ENCODE assay signal across 1 cellular context in the genomic region with DNA sequence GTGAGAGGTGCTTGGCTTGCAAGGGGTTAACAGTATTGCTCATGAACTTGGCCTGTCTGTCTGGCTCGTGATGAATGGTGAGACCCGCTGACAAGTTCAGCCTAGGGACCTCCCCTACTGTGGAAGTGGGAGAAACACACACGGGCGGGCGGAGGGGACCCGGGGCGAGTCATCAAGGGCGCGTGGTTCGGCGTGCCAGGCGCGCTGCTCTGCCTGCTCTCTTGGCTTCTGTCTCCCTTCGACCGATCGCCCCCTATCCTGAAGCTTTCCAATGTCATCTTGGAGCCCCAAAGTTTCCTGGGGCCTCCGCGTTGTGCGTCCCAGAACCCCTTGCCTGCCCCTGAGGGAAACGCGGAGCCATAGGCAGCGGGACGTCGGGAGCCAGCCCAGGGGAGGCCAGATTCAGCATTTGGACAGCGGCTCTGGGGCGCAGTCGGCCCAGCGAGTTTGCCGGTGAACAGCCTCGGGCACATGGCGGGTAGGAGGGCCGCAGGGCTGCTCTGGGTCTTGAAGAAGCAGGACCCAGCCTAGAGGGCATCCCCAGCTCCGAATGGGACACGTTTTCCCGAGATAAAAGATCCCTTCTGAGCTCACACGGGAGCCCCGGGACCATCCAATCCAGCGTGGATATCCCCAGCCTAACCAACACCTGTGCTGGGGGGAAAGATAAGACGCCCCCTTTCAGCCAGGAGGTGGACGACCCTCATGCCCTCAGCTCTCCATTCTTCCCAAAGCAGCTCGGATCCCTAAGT.
TF ChIP-seq lines count a peak whose summit lies in the region.

No MANE protein-coding gene starts in this region.

TF ChIP-seq in HepG2, 621 proteins besides CTCF, POLR2A, EP300 and RAD21 (continued from another document and continues in another):
- TF ChIP-seq, protein P1, sequence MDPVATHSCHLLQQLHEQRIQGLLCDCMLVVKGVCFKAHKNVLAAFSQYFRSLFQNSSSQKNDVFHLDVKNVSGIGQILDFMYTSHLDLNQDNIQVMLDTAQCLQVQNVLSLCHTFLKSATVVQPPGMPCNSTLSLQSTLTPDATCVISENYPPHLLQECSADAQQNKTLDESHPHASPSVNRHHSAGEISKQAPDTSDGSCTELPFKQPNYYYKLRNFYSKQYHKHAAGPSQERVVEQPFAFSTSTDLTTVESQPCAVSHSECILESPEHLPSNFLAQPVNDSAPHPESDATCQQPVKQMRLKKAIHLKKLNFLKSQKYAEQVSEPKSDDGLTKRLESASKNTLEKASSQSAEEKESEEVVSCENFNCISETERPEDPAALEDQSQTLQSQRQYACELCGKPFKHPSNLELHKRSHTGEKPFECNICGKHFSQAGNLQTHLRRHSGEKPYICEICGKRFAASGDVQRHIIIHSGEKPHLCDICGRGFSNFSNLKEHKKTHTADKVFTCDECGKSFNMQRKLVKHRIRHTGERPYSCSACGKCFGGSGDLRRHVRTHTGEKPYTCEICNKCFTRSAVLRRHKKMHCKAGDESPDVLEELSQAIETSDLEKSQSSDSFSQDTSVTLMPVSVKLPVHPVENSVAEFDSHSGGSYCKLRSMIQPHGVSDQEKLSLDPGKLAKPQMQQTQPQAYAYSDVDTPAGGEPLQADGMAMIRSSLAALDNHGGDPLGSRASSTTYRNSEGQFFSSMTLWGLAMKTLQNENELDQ (CRISPR knock-in tag; IDR thresholded peaks at IDR 0.05; ENCODE audit: borderline replicate concordance) = peak; percentile 96; the same call in 1 of the 2 replicates
- no peak for TF ChIP-seq ZNF761 (CRISPR knock-in tag; conservative IDR thresholded peaks at IDR 0.05)
- TF ChIP-seq SNAI1 (CRISPR knock-in tag; IDR thresholded peaks at IDR 0.05; ENCODE audit: borderline replicate concordance) = no peak
- no peak for TF ChIP-seq KDM3A (CRISPR knock-in tag; IDR thresholded peaks at IDR 0.05; ENCODE audit: low read depth)
- peak; percentile 56 for TF ChIP-seq HNRNPLL (IDR thresholded peaks at IDR 0.05; ENCODE audit: low read depth, low read length, poor library complexity, severe bottlenecking)
- no peak for TF ChIP-seq NONO (IDR thresholded peaks at IDR 0.05)
- no peak for TF ChIP-seq NONO (CRISPR knock-in tag; conservative IDR thresholded peaks at IDR 0.05)
- TF ChIP-seq SOX5 (CRISPR knock-in tag; IDR thresholded peaks at IDR 0.05; ENCODE audit: borderline replicate concordance) = peak; percentile 34; the same call in 1 of the 2 replicates
- peak; percentile 93 for TF ChIP-seq ZNF563 (CRISPR knock-in tag; IDR thresholded peaks at IDR 0.05)
- TF ChIP-seq ZNF746 (CRISPR knock-in tag; IDR thresholded peaks at IDR 0.05) = no peak
- TF ChIP-seq EZH2 (conservative IDR thresholded peaks at IDR 0.05; ENCODE audit: low read depth, low read length) = no peak
- TF ChIP-seq, protein P2, sequence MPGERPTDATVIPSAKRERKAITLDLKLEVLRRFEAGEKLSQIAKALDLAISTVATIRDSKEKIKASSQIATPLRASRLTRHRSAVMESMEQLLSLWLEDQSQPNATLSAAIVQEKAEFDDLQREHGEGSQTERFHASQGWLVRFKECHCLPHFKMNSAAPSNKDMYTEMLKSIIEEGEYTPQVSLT (CRISPR knock-in tag; IDR thresholded peaks at IDR 0.05; ENCODE audit: borderline replicate concordance, low read depth) = no peak
- TF ChIP-seq ZNF451 (CRISPR knock-in tag; IDR thresholded peaks at IDR 0.05) = no peak
- TF ChIP-seq, protein P3, sequence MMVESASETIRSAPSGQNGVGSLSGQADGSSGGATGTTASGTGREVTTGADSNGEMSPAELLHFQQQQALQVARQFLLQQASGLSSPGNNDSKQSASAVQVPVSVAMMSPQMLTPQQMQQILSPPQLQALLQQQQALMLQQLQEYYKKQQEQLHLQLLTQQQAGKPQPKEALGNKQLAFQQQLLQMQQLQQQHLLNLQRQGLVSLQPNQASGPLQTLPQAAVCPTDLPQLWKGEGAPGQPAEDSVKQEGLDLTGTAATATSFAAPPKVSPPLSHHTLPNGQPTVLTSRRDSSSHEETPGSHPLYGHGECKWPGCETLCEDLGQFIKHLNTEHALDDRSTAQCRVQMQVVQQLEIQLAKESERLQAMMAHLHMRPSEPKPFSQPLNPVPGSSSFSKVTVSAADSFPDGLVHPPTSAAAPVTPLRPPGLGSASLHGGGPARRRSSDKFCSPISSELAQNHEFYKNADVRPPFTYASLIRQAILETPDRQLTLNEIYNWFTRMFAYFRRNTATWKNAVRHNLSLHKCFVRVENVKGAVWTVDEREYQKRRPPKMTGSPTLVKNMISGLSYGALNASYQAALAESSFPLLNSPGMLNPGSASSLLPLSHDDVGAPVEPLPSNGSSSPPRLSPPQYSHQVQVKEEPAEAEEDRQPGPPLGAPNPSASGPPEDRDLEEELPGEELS (CRISPR knock-in tag; IDR thresholded peaks at IDR 0.05) = no peak; the same call in 1 of the 2 replicates
- TF ChIP-seq SP2 (CRISPR knock-in tag; IDR thresholded peaks at IDR 0.05) = no peak
- TF ChIP-seq ZNF703 (CRISPR knock-in tag; IDR thresholded peaks at IDR 0.05; ENCODE audit: borderline replicate concordance) = no peak
- peak; percentile 61; the same call in 1 of the 2 replicates for TF ChIP-seq ZNF644 (CRISPR knock-in tag; IDR thresholded peaks at IDR 0.05; ENCODE audit: low read depth)
- no peak for TF ChIP-seq ZNF460 (CRISPR knock-in tag; IDR thresholded peaks at IDR 0.05; ENCODE audit: borderline replicate concordance)
- TF ChIP-seq POGZ (CRISPR knock-in tag; IDR thresholded peaks at IDR 0.05) = no peak
- TF ChIP-seq, protein P4, sequence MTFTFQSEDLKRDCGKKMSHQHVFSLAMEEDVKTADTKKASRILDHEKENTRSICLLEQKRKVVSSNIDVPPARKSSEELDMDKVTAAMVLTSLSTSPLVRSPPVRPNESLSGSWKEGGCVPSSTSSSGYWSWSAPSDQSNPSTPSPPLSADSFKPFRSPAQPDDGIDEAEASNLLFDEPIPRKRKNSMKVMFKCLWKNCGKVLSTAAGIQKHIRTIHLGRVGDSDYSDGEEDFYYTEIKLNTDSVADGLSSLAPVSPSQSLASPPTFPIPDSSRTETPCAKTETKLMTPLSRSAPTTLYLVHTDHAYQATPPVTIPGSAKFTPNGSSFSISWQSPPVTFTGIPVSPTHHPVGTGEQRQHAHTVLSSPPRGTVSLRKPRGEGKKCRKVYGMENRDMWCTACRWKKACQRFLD (CRISPR knock-in tag; IDR thresholded peaks at IDR 0.05; ENCODE audit: borderline replicate concordance) = no peak
- no peak for TF ChIP-seq ZBTB3 (CRISPR knock-in tag; IDR thresholded peaks at IDR 0.05; ENCODE audit: borderline replicate concordance, low read depth)
- TF ChIP-seq, protein P5, sequence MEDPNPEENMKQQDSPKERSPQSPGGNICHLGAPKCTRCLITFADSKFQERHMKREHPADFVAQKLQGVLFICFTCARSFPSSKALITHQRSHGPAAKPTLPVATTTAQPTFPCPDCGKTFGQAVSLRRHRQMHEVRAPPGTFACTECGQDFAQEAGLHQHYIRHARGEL (CRISPR knock-in tag; IDR thresholded peaks at IDR 0.05) = no peak
- TF ChIP-seq ZNF674 (CRISPR knock-in tag; IDR thresholded peaks at IDR 0.05; ENCODE audit: low read depth) = no peak
- TF ChIP-seq, protein P6, sequence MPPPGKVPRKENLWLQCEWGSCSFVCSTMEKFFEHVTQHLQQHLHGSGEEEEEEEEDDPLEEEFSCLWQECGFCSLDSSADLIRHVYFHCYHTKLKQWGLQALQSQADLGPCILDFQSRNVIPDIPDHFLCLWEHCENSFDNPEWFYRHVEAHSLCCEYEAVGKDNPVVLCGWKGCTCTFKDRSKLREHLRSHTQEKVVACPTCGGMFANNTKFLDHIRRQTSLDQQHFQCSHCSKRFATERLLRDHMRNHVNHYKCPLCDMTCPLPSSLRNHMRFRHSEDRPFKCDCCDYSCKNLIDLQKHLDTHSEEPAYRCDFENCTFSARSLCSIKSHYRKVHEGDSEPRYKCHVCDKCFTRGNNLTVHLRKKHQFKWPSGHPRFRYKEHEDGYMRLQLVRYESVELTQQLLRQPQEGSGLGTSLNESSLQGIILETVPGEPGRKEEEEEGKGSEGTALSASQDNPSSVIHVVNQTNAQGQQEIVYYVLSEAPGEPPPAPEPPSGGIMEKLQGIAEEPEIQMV (CRISPR knock-in tag; IDR thresholded peaks at IDR 0.05; ENCODE audit: low read depth) = no peak
- TF ChIP-seq KLF15 (CRISPR knock-in tag; IDR thresholded peaks at IDR 0.05; ENCODE audit: borderline replicate concordance) = 0 out of 2 replicates have a peak, but pooled peaks have one; percentile 83
- TF ChIP-seq, protein P7, sequence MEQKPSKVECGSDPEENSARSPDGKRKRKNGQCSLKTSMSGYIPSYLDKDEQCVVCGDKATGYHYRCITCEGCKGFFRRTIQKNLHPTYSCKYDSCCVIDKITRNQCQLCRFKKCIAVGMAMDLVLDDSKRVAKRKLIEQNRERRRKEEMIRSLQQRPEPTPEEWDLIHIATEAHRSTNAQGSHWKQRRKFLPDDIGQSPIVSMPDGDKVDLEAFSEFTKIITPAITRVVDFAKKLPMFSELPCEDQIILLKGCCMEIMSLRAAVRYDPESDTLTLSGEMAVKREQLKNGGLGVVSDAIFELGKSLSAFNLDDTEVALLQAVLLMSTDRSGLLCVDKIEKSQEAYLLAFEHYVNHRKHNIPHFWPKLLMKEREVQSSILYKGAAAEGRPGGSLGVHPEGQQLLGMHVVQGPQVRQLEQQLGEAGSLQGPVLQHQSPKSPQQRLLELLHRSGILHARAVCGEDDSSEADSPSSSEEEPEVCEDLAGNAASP (CRISPR knock-in tag; IDR thresholded peaks at IDR 0.05; ENCODE audit: borderline replicate concordance) = peak; percentile 78
- TF ChIP-seq SPEN (CRISPR knock-in tag; IDR thresholded peaks at IDR 0.05; ENCODE audit: low read depth) = no peak
- TF ChIP-seq HOXD1 (CRISPR knock-in tag; IDR thresholded peaks at IDR 0.05) = peak; percentile 77; the same call in 1 of the 2 replicates
- peak; percentile 72 for TF ChIP-seq SAP130 (CRISPR knock-in tag; IDR thresholded peaks at IDR 0.05; ENCODE audit: low read depth)
- TF ChIP-seq ZNF792 (CRISPR knock-in tag; IDR thresholded peaks at IDR 0.05) = peak; percentile 95
- TF ChIP-seq AHR (CRISPR knock-in tag; IDR thresholded peaks at IDR 0.05) = peak; percentile 94; the same call in 1 of the 2 replicates
- no peak for TF ChIP-seq ZNF776 (CRISPR knock-in tag; IDR thresholded peaks at IDR 0.05)
- no peak for TF ChIP-seq ZNF101 (CRISPR knock-in tag; IDR thresholded peaks at IDR 0.05; ENCODE audit: borderline replicate concordance, low read depth)
- TF ChIP-seq, protein P8, sequence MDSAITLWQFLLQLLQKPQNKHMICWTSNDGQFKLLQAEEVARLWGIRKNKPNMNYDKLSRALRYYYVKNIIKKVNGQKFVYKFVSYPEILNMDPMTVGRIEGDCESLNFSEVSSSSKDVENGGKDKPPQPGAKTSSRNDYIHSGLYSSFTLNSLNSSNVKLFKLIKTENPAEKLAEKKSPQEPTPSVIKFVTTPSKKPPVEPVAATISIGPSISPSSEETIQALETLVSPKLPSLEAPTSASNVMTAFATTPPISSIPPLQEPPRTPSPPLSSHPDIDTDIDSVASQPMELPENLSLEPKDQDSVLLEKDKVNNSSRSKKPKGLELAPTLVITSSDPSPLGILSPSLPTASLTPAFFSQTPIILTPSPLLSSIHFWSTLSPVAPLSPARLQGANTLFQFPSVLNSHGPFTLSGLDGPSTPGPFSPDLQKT (CRISPR knock-in tag; IDR thresholded peaks at IDR 0.05; ENCODE audit: borderline replicate concordance) = no peak
- TF ChIP-seq, protein P9, sequence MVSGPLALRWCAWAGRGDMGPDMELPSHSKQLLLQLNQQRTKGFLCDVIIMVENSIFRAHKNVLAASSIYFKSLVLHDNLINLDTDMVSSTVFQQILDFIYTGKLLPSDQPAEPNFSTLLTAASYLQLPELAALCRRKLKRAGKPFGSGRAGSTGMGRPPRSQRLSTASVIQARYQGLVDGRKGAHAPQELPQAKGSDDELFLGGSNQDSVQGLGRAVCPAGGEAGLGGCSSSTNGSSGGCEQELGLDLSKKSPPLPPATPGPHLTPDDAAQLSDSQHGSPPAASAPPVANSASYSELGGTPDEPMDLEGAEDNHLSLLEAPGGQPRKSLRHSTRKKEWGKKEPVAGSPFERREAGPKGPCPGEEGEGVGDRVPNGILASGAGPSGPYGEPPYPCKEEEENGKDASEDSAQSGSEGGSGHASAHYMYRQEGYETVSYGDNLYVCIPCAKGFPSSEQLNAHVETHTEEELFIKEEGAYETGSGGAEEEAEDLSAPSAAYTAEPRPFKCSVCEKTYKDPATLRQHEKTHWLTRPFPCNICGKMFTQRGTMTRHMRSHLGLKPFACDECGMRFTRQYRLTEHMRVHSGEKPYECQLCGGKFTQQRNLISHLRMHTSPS (CRISPR knock-in tag; IDR thresholded peaks at IDR 0.05; ENCODE audit: low read depth) = no peak
- 0 out of 2 replicates have a peak, but pooled peaks have one; percentile 33 for TF ChIP-seq ZNF30 (CRISPR knock-in tag; IDR thresholded peaks at IDR 0.05)
- TF ChIP-seq ZNF326 (CRISPR knock-in tag; IDR thresholded peaks at IDR 0.05; ENCODE audit: borderline replicate concordance) = no peak
- no peak for TF ChIP-seq SALL2 (CRISPR knock-in tag; IDR thresholded peaks at IDR 0.05)
- TF ChIP-seq, protein P10, sequence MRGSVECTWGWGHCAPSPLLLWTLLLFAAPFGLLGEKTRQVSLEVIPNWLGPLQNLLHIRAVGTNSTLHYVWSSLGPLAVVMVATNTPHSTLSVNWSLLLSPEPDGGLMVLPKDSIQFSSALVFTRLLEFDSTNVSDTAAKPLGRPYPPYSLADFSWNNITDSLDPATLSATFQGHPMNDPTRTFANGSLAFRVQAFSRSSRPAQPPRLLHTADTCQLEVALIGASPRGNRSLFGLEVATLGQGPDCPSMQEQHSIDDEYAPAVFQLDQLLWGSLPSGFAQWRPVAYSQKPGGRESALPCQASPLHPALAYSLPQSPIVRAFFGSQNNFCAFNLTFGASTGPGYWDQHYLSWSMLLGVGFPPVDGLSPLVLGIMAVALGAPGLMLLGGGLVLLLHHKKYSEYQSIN (CRISPR knock-in tag; IDR thresholded peaks at IDR 0.05; ENCODE audit: borderline replicate concordance) = no peak; the same call in 1 of the 2 replicates
- TF ChIP-seq PLRG1 (conservative IDR thresholded peaks at IDR 0.05) = no peak
- 0 out of 2 replicates have a peak, but pooled peaks have one; percentile 56 for TF ChIP-seq HMG20B (CRISPR knock-in tag; conservative IDR thresholded peaks at IDR 0.05)
- TF ChIP-seq KLF12 (CRISPR knock-in tag; IDR thresholded peaks at IDR 0.05; ENCODE audit: borderline replicate concordance) = no peak
- no peak for TF ChIP-seq HDAC6 (IDR thresholded peaks at IDR 0.05; ENCODE audit: low read depth, low read length)
- no peak for TF ChIP-seq CHCHD3 (CRISPR knock-in tag; IDR thresholded peaks at IDR 0.05)
- peak; percentile 91 for TF ChIP-seq NFKB2 (CRISPR knock-in tag; IDR thresholded peaks at IDR 0.05; ENCODE audit: borderline replicate concordance)
- no peak for TF ChIP-seq TP53 (CRISPR knock-in tag; conservative IDR thresholded peaks at IDR 0.05)
- TF ChIP-seq ZNF136 (CRISPR knock-in tag; IDR thresholded peaks at IDR 0.05; ENCODE audit: low read depth) = no peak
- no peak for TF ChIP-seq ZSCAN22 (CRISPR knock-in tag; IDR thresholded peaks at IDR 0.05)
- TF ChIP-seq ZNF260 (CRISPR knock-in tag; IDR thresholded peaks at IDR 0.05; ENCODE audit: borderline replicate concordance, low read depth) = no peak
- peak; percentile 49; the same call in 1 of the 2 replicates for TF ChIP-seq RXRB (CRISPR knock-in tag; IDR thresholded peaks at IDR 0.05; ENCODE audit: borderline replicate concordance)
- TF ChIP-seq, protein P11, sequence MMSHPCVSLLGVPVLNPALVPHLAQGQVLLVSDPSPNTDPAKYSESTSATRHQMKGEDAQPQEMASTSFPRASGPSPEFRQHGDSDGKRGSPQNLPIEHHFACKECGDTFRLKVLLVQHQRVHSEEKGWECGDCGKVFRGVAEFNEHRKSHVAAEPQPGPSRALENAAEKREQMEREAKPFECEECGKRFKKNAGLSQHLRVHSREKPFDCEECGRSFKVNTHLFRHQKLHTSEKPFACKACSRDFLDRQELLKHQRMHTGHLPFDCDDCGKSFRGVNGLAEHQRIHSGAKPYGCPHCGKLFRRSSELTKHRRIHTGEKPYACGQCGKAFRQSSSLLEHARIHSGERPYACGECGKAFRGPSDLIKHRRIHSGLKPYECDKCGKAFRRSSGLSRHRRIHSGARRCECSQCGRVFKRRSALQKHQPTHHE (CRISPR knock-in tag; IDR thresholded peaks at IDR 0.05; ENCODE audit: borderline replicate concordance) = no peak
- peak; percentile 59 for TF ChIP-seq ZNF263 (CRISPR knock-in tag; IDR thresholded peaks at IDR 0.05)
